Comparison of ENCODE assay signal across 1 cellular context in the genomic region with DNA sequence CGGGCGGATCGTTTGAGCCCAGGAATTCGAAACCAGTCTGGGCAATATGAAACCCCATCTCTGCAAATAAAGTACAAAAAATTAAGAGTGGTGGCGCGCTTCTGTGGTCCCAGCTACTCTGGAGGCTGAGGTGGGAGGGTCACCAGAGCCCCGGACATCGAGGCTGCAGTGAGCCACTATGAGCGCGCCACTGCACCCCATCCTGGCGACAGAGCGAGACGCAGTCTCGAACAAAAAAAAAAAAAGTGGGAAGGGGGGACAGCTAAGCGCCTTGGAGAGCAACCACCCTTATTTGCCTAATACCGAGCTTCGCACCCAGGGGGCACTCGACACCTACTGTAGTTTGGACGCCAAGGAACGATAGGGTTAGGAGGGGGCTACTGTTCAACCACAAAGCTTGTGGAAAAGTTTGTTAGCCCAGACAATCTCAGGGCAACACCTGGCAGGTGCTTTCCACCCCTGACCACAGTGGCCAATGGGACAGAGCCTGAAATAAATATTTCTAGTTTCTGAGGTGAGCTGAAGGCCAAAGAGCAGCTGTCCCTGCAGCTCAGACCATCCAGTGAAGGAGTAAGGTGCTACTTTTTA.
TF ChIP-seq lines count a peak whose summit lies in the region.

No MANE protein-coding gene starts in this region.

TF ChIP-seq in K562, 482 proteins besides CTCF, POLR2A, EP300 and RAD21 (continues in another document):
- TF ChIP-seq CXXC5 (CRISPR knock-in tag; IDR thresholded peaks at IDR 0.05) = peak; percentile 12
- TF ChIP-seq, protein P1, sequence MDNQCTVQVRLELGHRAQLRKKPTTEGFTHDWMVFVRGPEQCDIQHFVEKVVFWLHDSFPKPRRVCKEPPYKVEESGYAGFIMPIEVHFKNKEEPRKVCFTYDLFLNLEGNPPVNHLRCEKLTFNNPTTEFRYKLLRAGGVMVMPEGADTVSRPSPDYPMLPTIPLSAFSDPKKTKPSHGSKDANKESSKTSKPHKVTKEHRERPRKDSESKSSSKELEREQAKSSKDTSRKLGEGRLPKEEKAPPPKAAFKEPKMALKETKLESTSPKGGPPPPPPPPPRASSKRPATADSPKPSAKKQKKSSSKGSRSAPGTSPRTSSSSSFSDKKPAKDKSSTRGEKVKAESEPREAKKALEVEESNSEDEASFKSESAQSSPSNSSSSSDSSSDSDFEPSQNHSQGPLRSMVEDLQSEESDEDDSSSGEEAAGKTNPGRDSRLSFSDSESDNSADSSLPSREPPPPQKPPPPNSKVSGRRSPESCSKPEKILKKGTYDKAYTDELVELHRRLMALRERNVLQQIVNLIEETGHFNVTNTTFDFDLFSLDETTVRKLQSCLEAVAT (IDR thresholded peaks at IDR 0.05) = 0 out of 4 replicates have a peak, but pooled peaks of 1 of the 2 experiments have one; percentile 12
- peak; percentile 62; the same call in 1 of the 2 replicates for TF ChIP-seq CREB1 (IDR thresholded peaks at IDR 0.05)
- peak; percentile 60; the same call in 1 of the 2 replicates for TF ChIP-seq CREB1 (CRISPR knock-in tag; IDR thresholded peaks at IDR 0.05)
- TF ChIP-seq POLR2AphosphoS5 (IDR thresholded peaks at IDR 0.05; ENCODE audit: control insufficient read depth, insufficient read depth, low read depth, low read length) = peak; percentile 51; the same call in 1 of the 2 replicates
- peak; percentile 54 for TF ChIP-seq TCF3 (CRISPR knock-in tag; IDR thresholded peaks at IDR 0.05)
- peak; percentile 85 for TF ChIP-seq XRCC5 (IDR thresholded peaks at IDR 0.05; ENCODE audit: low read depth, low read length)
- peak; percentile 11 to 65; a peak in 3 of 4 replicates for TF ChIP-seq TBL1XR1 (IDR thresholded peaks at IDR 0.05; ENCODE audit: low read length in 2 of 2)
- TF ChIP-seq NCOA1 (IDR thresholded peaks at IDR 0.05; ENCODE audit: low read depth) = no peak
- peak; percentile 41 for TF ChIP-seq RB1 (IDR thresholded peaks at IDR 0.05; ENCODE audit: low read depth)
- TF ChIP-seq TEAD4 (IDR thresholded peaks at IDR 0.05; ENCODE audit: low read length) = peak; percentile 38; the same call in 1 of the 2 replicates
- TF ChIP-seq TEAD4 (CRISPR knock-in tag; IDR thresholded peaks at IDR 0.05; ENCODE audit: borderline replicate concordance) = no peak
- no peak for TF ChIP-seq ZKSCAN1 (IDR thresholded peaks at IDR 0.05; ENCODE audit: low read depth, low read length)
- peak; percentile 19 for TF ChIP-seq KDM5B (IDR thresholded peaks at IDR 0.05; ENCODE audit: insufficient replicate concordance, low read depth, low read length)
- 0 out of 2 replicates have a peak, but pooled peaks have one; percentile 35 for TF ChIP-seq ARID2 (IDR thresholded peaks at IDR 0.05)
- peak; percentile 67; the same call in 1 of the 2 replicates for TF ChIP-seq NBN (IDR thresholded peaks at IDR 0.05; ENCODE audit: low read depth)
- TF ChIP-seq ATF7 (IDR thresholded peaks at IDR 0.05) = 0 out of 2 replicates have a peak, but pooled peaks have one; percentile 26
- 0 out of 2 replicates have a peak, but pooled peaks have one; percentile 42 for TF ChIP-seq HCFC1 (IDR thresholded peaks at IDR 0.05; ENCODE audit: low read depth, low read length)
- 0 out of 2 replicates have a peak, but pooled peaks have one; percentile 15 for TF ChIP-seq KLF13 (tag; IDR thresholded peaks at IDR 0.05; ENCODE audit: borderline replicate concordance, low read depth)
- TF ChIP-seq, protein P2, sequence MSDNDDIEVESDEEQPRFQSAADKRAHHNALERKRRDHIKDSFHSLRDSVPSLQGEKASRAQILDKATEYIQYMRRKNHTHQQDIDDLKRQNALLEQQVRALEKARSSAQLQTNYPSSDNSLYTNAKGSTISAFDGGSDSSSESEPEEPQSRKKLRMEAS (CRISPR knock-in tag; IDR thresholded peaks at IDR 0.05) = peak; percentile 12; the same call in 1 of the 2 replicates
- TF ChIP-seq STAG1 (CRISPR knock-in tag; IDR thresholded peaks at IDR 0.05; ENCODE audit: borderline replicate concordance) = peak; percentile 49; the same call in 1 of the 2 replicates
- TF ChIP-seq, protein P3, sequence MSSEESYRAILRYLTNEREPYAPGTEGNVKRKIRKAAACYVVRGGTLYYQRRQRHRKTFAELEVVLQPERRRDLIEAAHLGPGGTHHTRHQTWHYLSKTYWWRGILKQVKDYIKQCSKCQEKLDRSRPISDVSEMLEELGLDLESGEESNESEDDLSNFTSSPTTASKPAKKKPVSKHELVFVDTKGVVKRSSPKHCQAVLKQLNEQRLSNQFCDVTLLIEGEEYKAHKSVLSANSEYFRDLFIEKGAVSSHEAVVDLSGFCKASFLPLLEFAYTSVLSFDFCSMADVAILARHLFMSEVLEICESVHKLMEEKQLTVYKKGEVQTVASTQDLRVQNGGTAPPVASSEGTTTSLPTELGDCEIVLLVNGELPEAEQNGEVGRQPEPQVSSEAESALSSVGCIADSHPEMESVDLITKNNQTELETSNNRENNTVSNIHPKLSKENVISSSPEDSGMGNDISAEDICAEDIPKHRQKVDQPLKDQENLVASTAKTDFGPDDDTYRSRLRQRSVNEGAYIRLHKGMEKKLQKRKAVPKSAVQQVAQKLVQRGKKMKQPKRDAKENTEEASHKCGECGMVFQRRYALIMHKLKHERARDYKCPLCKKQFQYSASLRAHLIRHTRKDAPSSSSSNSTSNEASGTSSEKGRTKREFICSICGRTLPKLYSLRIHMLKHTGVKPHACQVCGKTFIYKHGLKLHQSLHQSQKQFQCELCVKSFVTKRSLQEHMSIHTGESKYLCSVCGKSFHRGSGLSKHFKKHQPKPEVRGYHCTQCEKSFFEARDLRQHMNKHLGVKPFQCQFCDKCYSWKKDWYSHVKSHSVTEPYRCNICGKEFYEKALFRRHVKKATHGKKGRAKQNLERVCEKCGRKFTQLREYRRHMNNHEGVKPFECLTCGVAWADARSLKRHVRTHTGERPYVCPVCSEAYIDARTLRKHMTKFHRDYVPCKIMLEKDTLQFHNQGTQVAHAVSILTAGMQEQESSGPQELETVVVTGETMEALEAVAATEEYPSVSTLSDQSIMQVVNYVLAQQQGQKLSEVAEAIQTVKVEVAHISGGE (CRISPR knock-in tag; IDR thresholded peaks at IDR 0.05) = peak in 1 of 3 experiments; percentile 3; a peak in 1 of 6 replicates
- peak in 2 of 3 experiments; percentile 16 to 17 for TF ChIP-seq YY1 (IDR thresholded peaks at IDR 0.05; ENCODE audit: borderline replicate concordance in 1 of 3, control insufficient read depth in 1 of 3, extremely low read depth in 1 of 3, insufficient read depth in 3 of 3, insufficient read length in 1 of 3, insufficient replicate concordance in 2 of 3, low read depth in 1 of 3, low read length in 2 of 3)
- TF ChIP-seq, protein P4, sequence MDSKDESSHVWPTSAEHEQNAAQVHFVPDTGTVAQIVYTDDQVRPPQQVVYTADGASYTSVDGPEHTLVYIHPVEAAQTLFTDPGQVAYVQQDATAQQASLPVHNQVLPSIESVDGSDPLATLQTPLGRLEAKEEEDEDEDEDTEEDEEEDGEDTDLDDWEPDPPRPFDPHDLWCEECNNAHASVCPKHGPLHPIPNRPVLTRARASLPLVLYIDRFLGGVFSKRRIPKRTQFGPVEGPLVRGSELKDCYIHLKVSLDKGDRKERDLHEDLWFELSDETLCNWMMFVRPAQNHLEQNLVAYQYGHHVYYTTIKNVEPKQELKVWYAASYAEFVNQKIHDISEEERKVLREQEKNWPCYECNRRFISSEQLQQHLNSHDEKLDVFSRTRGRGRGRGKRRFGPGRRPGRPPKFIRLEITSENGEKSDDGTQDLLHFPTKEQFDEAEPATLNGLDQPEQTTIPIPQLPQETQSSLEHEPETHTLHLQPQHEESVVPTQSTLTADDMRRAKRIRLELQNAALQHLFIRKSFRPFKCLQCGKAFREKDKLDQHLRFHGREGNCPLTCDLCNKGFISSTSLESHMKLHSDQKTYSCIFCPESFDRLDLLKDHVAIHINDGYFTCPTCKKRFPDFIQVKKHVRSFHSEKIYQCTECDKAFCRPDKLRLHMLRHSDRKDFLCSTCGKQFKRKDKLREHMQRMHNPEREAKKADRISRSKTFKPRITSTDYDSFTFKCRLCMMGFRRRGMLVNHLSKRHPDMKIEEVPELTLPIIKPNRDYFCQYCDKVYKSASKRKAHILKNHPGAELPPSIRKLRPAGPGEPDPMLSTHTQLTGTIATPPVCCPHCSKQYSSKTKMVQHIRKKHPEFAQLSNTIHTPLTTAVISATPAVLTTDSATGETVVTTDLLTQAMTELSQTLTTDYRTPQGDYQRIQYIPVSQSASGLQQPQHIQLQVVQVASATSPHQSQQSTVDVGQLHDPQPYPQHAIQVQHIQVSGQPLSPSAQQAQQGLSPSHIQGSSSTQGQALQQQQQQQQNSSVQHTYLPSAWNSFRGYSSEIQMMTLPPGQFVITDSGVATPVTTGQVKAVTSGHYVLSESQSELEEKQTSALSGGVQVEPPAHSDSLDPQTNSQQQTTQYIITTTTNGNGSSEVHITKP (IDR thresholded peaks at IDR 0.05; ENCODE audit: partially characterized antibody) = peak; percentile 32
- no peak for TF ChIP-seq EWSR1 (IDR thresholded peaks at IDR 0.05; ENCODE audit: borderline replicate concordance, low read depth, partially characterized antibody)
- TF ChIP-seq, protein P5, sequence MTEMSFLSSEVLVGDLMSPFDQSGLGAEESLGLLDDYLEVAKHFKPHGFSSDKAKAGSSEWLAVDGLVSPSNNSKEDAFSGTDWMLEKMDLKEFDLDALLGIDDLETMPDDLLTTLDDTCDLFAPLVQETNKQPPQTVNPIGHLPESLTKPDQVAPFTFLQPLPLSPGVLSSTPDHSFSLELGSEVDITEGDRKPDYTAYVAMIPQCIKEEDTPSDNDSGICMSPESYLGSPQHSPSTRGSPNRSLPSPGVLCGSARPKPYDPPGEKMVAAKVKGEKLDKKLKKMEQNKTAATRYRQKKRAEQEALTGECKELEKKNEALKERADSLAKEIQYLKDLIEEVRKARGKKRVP (CRISPR knock-in tag; IDR thresholded peaks at IDR 0.05) = no peak
- peak; percentile 89 for TF ChIP-seq SMC3 (conservative IDR thresholded peaks at IDR 0.05; ENCODE audit: insufficient read depth, low read depth, low read length)
- peak in 1 of 2 experiments; percentile 23; a peak in 1 of 4 replicates for TF ChIP-seq RCOR1 (IDR thresholded peaks at IDR 0.05; ENCODE audit: borderline replicate concordance in 1 of 2, low read depth in 2 of 2, low read length in 2 of 2)
- TF ChIP-seq ZNF696 (CRISPR knock-in tag; conservative IDR thresholded peaks at IDR 0.05) = no peak
- TF ChIP-seq, protein P6, sequence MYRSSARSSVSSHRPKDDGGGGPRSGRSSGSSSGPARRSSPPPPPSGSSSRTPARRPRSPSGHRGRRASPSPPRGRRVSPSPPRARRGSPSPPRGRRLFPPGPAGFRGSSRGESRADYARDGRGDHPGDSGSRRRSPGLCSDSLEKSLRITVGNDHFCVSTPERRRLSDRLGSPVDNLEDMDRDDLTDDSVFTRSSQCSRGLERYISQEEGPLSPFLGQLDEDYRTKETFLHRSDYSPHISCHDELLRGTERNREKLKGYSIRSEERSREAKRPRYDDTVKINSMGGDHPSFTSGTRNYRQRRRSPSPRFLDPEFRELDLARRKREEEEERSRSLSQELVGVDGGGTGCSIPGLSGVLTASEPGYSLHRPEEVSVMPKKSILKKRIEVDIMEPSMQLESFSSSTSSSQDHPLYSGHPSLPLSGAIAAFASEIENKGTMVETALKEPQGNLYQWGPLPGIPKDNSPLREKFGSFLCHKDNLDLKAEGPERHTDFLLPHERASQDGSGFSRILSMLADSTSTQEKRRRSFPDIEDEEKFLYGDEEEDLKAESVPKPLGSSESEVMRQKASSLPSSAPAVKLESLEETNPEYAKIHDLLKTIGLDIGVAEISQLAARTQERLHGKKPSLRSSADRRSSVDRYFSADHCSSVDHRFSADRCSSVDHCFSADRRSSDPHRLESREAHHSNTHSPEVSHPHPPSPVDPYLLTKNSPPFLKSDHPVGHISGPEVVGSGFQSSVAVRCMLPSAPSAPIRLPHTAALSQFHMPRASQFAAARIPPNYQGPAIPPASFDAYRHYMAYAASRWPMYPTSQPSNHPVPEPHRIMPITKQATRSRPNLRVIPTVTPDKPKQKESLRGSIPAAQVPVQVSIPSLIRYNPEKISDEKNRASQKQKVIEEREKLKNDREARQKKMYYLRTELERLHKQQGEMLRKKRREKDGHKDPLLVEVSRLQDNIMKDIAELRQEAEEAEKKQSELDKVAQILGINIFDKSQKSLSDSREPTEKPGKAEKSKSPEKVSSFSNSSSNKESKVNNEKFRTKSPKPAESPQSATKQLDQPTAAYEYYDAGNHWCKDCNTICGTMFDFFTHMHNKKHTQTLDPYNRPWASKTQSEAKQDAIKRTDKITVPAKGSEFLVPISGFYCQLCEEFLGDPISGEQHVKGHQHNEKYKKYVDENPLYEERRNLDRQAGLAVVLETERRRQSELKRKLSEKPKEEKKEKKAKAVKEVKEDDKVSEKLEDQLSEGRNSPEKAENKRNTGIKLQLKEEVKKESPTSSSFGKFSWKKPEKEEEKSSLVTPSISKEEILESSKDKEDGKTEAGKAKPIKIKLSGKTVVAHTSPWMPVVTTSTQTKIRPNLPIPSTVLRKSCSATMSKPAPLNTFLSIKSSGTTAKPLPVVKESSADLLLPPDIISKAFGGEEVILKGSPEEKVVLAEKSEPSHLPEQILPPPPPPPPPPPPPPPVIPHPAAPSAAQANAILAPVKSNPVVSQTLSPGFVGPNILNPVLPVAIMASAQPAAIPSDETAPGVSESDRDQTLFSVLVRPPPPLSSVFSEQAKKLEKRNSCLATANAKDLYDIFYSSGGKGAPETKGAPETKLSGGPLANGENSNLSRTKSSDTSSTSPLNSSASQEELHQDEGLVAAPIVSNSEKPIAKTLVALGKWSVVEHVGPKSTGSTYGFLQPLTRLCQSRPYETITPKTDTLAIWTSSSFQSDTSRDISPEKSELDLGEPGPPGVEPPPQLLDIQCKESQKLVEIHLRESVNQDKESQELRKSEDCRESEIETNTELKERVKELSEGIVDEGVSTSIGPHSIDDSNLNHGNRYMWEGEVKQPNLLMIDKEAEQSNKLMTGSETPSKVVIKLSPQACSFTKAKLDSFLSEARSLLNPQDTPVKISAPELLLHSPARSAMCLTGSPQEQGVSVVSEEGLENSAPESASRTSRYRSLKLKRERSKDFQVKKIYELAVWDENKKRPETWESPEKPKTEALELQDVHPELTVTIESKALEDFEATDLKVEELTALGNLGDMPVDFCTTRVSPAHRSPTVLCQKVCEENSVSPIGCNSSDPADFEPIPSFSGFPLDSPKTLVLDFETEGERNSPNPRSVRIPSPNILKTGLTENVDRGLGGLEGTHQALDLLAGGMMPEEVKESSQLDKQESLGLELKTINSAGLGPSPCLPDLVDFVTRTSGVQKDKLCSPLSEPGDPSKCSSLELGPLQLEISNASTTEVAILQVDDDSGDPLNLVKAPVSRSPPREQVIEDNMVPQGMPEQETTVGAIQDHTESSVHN (IDR thresholded peaks at IDR 0.05; ENCODE audit: borderline replicate concordance in 1 of 2, low read depth in 1 of 2) = 0 out of 4 replicates have a peak, but pooled peaks of 1 of the 2 experiments have one; percentile 13
- TF ChIP-seq SMAD4 (CRISPR knock-in tag; conservative IDR thresholded peaks at IDR 0.05) = peak; percentile 50; the same call in 1 of the 2 replicates
- TF ChIP-seq ESRRA (IDR thresholded peaks at IDR 0.05; ENCODE audit: borderline replicate concordance, low read depth) = peak; percentile 41; the same call in 1 of the 2 replicates
- peak; percentile 99 for TF ChIP-seq ZNF384 (IDR thresholded peaks at IDR 0.05; ENCODE audit: low read depth, low read length)
